ENCODE assay signal across 2 cellular contexts in the genomic region with DNA sequence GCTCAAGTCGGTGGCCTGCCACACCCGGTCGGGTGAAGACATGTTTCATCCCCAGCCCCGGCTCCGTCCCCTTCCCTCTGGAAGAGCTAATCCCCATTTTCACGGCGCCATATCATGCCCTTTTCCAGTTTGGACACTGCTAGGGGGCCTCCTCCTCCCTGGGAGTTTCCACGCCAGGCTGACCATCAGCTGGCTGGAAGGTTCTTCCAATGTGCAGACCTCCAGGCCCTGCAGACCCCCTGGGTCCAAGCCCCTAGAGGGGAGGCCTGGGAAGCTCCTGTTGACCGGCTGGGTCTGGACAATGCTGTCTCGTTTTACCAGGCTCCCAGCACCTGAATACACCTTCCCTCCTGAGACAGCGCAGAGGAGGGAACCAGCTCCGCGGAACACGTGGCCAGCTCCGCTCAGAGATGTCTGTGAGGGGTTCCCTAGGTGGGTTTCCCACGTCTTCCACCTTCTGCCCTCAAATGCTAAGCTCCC.
A peak's percentile ranks its signal among the peaks of the same experiment; 100 is the strongest.
TF ChIP-seq lines count a peak whose summit lies in the region.

No MANE protein-coding gene starts in this region.

TF ChIP-seq in HEK293, 187 proteins besides CTCF, POLR2A, EP300 and RAD21 (continued from another document):
- TF ChIP-seq, protein P1, sequence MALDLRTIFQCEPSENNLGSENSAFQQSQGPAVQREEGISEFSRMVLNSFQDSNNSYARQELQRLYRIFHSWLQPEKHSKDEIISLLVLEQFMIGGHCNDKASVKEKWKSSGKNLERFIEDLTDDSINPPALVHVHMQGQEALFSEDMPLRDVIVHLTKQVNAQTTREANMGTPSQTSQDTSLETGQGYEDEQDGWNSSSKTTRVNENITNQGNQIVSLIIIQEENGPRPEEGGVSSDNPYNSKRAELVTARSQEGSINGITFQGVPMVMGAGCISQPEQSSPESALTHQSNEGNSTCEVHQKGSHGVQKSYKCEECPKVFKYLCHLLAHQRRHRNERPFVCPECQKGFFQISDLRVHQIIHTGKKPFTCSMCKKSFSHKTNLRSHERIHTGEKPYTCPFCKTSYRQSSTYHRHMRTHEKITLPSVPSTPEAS (tag by site-specific recombination; IDR thresholded peaks at IDR 0.05): no peak
- TF ChIP-seq SALL2 (tag by site-specific recombination; IDR thresholded peaks at IDR 0.05; ENCODE audit: borderline replicate concordance): no peak
- no peak for TF ChIP-seq HOXA7 (CRISPR knock-in tag; IDR thresholded peaks at IDR 0.05; ENCODE audit: borderline replicate concordance)
- no peak for TF ChIP-seq ZNF302 (tag by site-specific recombination; IDR thresholded peaks at IDR 0.05; ENCODE audit: low read depth)
- TF ChIP-seq ZNF2 (tag by site-specific recombination; IDR thresholded peaks at IDR 0.05): 0 out of 2 replicates have a peak, but pooled peaks have one; percentile 5
- TF ChIP-seq YY1 (tag by site-specific recombination; IDR thresholded peaks at IDR 0.05): no peak
- no peak for TF ChIP-seq ZNF571 (tag by site-specific recombination; IDR thresholded peaks at IDR 0.05)
- TF ChIP-seq ZBTB48 (tag by site-specific recombination; IDR thresholded peaks at IDR 0.05): no peak
- TF ChIP-seq WT1 (tag by site-specific recombination; IDR thresholded peaks at IDR 0.05): no peak
- no peak for TF ChIP-seq SP7 (tag by site-specific recombination; IDR thresholded peaks at IDR 0.05)
- TF ChIP-seq ZNF354C (tag by site-specific recombination; IDR thresholded peaks at IDR 0.05; ENCODE audit: borderline replicate concordance, low read depth): no peak
- TF ChIP-seq, protein P2, sequence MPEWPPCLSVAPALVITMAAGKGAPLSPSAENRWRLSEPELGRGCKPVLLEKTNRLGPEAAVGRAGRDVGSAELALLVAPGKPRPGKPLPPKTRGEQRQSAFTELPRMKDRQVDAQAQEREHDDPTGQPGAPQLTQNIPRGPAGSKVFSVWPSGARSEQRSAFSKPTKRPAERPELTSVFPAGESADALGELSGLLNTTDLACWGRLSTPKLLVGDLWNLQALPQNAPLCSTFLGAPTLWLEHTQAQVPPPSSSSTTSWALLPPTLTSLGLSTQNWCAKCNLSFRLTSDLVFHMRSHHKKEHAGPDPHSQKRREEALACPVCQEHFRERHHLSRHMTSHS (tag by site-specific recombination; IDR thresholded peaks at IDR 0.05): no peak
- TF ChIP-seq GFI1B (tag by site-specific recombination; IDR thresholded peaks at IDR 0.05): no peak
- peak; percentile 54; the same call in 1 of the 2 replicates for TF ChIP-seq GLIS2 (tag by site-specific recombination; IDR thresholded peaks at IDR 0.05)
- TF ChIP-seq YY2 (tag by site-specific recombination; IDR thresholded peaks at IDR 0.05): no peak
- no peak for TF ChIP-seq ZNF701 (tag by site-specific recombination; IDR thresholded peaks at IDR 0.05)
- no peak for TF ChIP-seq ZNF423 (tag by site-specific recombination; IDR thresholded peaks at IDR 0.05)
- TF ChIP-seq, protein P3, sequence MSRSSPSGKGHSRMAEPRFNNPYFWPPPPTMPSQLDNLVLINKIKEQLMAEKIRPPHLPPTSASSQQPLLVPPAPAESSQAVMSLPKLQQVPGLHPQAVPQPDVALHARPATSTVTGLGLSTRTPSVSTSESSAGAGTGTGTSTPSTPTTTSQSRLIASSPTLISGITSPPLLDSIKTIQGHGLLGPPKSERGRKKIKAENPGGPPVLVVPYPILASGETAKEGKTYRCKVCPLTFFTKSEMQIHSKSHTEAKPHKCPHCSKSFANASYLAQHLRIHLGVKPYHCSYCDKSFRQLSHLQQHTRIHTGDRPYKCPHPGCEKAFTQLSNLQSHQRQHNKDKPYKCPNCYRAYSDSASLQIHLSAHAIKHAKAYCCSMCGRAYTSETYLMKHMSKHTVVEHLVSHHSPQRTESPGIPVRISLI (tag by site-specific recombination; IDR thresholded peaks at IDR 0.05): no peak
- no peak for TF ChIP-seq FEZF1 (tag by site-specific recombination; IDR thresholded peaks at IDR 0.05)
- no peak for TF ChIP-seq ZNF530 (tag by site-specific recombination; IDR thresholded peaks at IDR 0.05; ENCODE audit: low read depth)
- TF ChIP-seq ZNF600 (tag by site-specific recombination; IDR thresholded peaks at IDR 0.05): 0 out of 2 replicates have a peak, but pooled peaks have one; percentile 2

TF ChIP-seq in K562, 482 proteins besides CTCF, POLR2A, EP300 and RAD21 (continued from another document and continues in another):
- TF ChIP-seq CC2D1A (IDR thresholded peaks at IDR 0.05) (no peak), U2AF2 (optimal IDR thresholded peaks at IDR 0.05; ENCODE audit: low read depth, low read length) (no peak), HCFC1 (IDR thresholded peaks at IDR 0.05; ENCODE audit: low read depth, low read length) (no peak), TGIF2 (CRISPR knock-in tag; IDR thresholded peaks at IDR 0.05) (no peak), ZKSCAN8 (CRISPR knock-in tag; IDR thresholded peaks at IDR 0.05) (no peak), LCOR (CRISPR knock-in tag; IDR thresholded peaks at IDR 0.05) (no peak), LEF1 (IDR thresholded peaks at IDR 0.05) (no peak), RFX5 (IDR thresholded peaks at IDR 0.05; ENCODE audit: low read depth, low read length) (no peak), SMC3 (conservative IDR thresholded peaks at IDR 0.05; ENCODE audit: insufficient read depth, low read depth, low read length) (no peak), HIVEP1 (CRISPR knock-in tag; IDR thresholded peaks at IDR 0.05) (no peak), PML (IDR thresholded peaks at IDR 0.05; ENCODE audit: low read length) (no peak), CBX5 (IDR thresholded peaks at IDR 0.05; ENCODE audit: borderline replicate concordance, low read depth) (no peak), ZBTB7A (IDR thresholded peaks at IDR 0.05; ENCODE audit: borderline replicate concordance, control insufficient read depth, low read depth, low read length) (peak; percentile 6; the same call in 1 of the 2 replicates), TCF3 (CRISPR knock-in tag; IDR thresholded peaks at IDR 0.05) (no peak), SP1 (CRISPR knock-in tag; IDR thresholded peaks at IDR 0.05) (no peak)
- TF ChIP-seq, protein P4, sequence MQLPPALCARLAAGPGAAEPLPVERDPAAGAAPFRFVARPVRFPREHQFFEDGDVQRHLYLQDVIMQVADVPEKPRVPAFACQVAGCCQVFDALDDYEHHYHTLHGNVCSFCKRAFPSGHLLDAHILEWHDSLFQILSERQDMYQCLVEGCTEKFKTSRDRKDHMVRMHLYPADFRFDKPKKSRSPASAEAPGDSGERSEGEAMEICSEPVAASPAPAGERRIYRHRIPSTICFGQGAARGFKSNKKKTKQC (CRISPR knock-in tag; IDR thresholded peaks at IDR 0.05): 0 out of 2 replicates have a peak, but pooled peaks have one; percentile 34
- TF ChIP-seq, protein P5, sequence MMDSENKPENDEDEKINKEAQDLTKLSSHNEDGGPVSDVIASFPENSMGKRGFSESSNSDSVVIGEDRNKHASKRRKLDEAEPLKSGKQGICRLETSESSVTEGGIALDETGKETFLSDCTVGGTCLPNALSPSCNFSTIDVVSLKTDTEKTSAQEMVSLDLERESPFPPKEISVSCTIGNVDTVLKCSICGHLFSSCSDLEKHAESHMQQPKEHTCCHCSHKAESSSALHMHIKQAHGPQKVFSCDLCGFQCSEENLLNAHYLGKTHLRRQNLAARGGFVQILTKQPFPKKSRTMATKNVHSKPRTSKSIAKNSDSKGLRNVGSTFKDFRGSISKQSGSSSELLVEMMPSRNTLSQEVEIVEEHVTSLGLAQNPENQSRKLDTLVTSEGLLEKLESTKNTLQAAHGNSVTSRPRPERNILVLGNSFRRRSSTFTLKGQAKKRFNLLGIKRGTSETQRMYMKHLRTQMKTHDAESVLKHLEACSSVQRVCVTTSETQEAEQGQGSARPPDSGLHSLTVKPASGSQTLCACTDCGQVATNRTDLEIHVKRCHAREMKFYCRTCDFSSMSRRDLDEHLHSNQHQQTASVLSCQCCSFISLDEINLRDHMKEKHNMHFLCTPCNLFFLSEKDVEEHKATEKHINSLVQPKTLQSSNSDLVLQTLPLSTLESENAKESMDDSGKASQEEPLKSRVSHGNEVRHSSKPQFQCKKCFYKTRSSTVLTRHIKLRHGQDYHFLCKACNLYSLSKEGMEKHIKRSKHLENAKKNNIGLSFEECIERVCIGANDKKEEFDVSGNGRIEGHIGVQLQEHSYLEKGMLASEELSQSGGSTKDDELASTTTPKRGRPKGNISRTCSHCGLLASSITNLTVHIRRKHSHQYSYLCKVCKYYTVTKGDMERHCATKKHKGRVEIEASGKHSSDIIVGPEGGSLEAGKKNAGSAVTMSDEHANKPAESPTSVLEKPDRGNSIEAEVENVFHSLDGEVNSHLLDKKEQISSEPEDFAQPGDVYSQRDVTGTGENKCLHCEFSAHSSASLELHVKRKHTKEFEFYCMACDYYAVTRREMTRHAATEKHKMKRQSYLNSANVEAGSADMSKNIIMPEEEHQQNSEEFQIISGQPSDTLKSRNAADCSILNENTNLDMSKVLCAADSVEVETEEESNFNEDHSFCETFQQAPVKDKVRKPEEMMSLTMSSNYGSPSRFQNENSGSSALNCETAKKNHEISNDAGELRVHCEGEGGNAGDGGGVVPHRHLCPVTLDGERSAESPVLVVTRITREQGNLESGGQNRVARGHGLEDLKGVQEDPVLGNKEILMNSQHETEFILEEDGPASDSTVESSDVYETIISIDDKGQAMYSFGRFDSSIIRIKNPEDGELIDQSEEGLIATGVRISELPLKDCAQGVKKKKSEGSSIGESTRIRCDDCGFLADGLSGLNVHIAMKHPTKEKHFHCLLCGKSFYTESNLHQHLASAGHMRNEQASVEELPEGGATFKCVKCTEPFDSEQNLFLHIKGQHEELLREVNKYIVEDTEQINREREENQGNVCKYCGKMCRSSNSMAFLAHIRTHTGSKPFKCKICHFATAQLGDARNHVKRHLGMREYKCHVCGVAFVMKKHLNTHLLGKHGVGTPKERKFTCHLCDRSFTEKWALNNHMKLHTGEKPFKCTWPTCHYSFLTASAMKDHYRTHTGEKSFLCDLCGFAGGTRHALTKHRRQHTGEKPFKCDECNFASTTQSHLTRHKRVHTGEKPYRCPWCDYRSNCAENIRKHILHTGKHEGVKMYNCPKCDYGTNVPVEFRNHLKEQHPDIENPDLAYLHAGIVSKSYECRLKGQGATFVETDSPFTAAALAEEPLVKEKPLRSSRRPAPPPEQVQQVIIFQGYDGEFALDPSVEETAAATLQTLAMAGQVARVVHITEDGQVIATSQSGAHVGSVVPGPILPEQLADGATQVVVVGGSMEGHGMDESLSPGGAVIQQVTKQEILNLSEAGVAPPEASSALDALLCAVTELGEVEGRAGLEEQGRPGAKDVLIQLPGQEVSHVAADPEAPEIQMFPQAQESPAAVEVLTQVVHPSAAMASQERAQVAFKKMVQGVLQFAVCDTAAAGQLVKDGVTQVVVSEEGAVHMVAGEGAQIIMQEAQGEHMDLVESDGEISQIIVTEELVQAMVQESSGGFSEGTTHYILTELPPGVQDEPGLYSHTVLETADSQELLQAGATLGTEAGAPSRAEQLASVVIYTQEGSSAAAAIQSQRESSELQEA (IDR thresholded peaks at IDR 0.05; ENCODE audit: low read depth): 0 out of 2 replicates have a peak, but pooled peaks have one; percentile 3
- TF ChIP-seq, protein P6, sequence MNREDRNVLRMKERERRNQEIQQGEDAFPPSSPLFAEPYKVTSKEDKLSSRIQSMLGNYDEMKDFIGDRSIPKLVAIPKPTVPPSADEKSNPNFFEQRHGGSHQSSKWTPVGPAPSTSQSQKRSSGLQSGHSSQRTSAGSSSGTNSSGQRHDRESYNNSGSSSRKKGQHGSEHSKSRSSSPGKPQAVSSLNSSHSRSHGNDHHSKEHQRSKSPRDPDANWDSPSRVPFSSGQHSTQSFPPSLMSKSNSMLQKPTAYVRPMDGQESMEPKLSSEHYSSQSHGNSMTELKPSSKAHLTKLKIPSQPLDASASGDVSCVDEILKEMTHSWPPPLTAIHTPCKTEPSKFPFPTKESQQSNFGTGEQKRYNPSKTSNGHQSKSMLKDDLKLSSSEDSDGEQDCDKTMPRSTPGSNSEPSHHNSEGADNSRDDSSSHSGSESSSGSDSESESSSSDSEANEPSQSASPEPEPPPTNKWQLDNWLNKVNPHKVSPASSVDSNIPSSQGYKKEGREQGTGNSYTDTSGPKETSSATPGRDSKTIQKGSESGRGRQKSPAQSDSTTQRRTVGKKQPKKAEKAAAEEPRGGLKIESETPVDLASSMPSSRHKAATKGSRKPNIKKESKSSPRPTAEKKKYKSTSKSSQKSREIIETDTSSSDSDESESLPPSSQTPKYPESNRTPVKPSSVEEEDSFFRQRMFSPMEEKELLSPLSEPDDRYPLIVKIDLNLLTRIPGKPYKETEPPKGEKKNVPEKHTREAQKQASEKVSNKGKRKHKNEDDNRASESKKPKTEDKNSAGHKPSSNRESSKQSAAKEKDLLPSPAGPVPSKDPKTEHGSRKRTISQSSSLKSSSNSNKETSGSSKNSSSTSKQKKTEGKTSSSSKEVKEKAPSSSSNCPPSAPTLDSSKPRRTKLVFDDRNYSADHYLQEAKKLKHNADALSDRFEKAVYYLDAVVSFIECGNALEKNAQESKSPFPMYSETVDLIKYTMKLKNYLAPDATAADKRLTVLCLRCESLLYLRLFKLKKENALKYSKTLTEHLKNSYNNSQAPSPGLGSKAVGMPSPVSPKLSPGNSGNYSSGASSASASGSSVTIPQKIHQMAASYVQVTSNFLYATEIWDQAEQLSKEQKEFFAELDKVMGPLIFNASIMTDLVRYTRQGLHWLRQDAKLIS (CRISPR knock-in tag; IDR thresholded peaks at IDR 0.05): no peak
- TF ChIP-seq, protein P7, sequence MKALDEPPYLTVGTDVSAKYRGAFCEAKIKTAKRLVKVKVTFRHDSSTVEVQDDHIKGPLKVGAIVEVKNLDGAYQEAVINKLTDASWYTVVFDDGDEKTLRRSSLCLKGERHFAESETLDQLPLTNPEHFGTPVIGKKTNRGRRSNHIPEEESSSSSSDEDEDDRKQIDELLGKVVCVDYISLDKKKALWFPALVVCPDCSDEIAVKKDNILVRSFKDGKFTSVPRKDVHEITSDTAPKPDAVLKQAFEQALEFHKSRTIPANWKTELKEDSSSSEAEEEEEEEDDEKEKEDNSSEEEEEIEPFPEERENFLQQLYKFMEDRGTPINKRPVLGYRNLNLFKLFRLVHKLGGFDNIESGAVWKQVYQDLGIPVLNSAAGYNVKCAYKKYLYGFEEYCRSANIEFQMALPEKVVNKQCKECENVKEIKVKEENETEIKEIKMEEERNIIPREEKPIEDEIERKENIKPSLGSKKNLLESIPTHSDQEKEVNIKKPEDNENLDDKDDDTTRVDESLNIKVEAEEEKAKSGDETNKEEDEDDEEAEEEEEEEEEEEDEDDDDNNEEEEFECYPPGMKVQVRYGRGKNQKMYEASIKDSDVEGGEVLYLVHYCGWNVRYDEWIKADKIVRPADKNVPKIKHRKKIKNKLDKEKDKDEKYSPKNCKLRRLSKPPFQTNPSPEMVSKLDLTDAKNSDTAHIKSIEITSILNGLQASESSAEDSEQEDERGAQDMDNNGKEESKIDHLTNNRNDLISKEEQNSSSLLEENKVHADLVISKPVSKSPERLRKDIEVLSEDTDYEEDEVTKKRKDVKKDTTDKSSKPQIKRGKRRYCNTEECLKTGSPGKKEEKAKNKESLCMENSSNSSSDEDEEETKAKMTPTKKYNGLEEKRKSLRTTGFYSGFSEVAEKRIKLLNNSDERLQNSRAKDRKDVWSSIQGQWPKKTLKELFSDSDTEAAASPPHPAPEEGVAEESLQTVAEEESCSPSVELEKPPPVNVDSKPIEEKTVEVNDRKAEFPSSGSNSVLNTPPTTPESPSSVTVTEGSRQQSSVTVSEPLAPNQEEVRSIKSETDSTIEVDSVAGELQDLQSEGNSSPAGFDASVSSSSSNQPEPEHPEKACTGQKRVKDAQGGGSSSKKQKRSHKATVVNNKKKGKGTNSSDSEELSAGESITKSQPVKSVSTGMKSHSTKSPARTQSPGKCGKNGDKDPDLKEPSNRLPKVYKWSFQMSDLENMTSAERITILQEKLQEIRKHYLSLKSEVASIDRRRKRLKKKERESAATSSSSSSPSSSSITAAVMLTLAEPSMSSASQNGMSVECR (CRISPR knock-in tag; IDR thresholded peaks at IDR 0.05): no peak
- TF ChIP-seq, protein P8, sequence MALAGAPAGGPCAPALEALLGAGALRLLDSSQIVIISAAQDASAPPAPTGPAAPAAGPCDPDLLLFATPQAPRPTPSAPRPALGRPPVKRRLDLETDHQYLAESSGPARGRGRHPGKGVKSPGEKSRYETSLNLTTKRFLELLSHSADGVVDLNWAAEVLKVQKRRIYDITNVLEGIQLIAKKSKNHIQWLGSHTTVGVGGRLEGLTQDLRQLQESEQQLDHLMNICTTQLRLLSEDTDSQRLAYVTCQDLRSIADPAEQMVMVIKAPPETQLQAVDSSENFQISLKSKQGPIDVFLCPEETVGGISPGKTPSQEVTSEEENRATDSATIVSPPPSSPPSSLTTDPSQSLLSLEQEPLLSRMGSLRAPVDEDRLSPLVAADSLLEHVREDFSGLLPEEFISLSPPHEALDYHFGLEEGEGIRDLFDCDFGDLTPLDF (CRISPR knock-in tag; IDR thresholded peaks at IDR 0.05): no peak
